ENCODE assay signal across 1 cellular context in genomic region chr6:146892283-146892612, GRCh38.
TF ChIP-seq lines count a peak whose summit lies in the region.

No MANE protein-coding gene starts in this region.

TF ChIP-seq in IMR-90, 13 proteins besides CTCF, POLR2A, EP300 and RAD21 (continued from another document):
- no peak for TF ChIP-seq BHLHE40 (IDR thresholded peaks at IDR 0.05; ENCODE audit: low read depth, low read length)
